Comparison of ENCODE assay signal across 1 cellular context in the genomic region with DNA sequence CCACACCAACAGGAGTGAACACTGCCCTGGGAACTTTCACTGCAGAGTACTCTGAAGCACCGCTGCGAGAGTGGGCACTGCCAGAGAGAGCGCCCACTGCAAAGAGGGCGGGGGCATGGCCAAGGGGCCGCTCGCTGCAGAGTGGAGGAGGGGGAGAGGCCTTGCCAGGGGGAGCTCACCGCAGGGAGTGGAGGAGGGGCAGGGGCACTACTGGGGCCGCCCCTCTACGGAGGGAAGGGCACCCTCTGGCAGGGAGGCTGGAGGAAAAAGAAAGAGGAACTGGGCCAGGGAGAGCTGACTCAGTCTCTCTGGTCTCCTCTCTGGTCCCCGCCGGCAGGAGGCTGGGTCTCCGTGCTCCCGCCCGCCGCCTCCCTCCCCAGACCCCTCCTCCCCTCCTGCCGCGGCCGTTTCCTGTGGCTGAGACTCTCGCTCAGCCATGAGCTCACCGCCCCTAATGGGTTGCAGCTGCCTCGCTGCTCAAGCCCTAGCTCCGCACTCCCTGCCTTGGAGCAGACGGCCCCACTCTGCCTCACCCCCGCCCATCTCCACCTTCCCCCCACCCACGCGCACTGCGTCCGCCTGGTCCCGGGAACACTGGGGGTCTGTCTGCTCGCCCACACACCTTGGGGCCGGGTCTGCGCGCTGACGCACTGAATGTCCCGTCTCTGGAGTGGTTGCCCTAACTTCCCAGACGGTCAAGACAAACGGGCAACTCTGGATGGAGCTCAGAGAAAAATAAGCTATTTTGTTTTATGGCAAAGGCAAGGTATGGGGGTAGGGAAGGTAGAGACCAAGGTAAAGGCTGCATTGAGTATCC.
TF ChIP-seq lines count a peak whose summit lies in the region.

No MANE protein-coding gene starts in this region.

TF ChIP-seq in H1, 55 proteins besides CTCF, POLR2A, EP300 and RAD21:
- TF ChIP-seq RFX5 (IDR thresholded peaks at IDR 0.05; ENCODE audit: borderline replicate concordance, low read depth, low read length): no peak
- TF ChIP-seq POLR2AphosphoS5 (IDR thresholded peaks at IDR 0.05; ENCODE audit: low read depth, low read length): peak; percentile 52; the same call in 1 of the 2 replicates
- peak; percentile 28; the same call in 1 of the 2 replicates for TF ChIP-seq TAF1 (IDR thresholded peaks at IDR 0.05; ENCODE audit: low read depth, low read length)
- TF ChIP-seq CTBP2 (IDR thresholded peaks at IDR 0.05; ENCODE audit: borderline replicate concordance, insufficient read depth, insufficient read length, low read length): peak; percentile 21
- peak; percentile 81; the same call in 1 of the 2 replicates for TF ChIP-seq RBBP5 (IDR thresholded peaks at IDR 0.05; ENCODE audit: borderline replicate concordance, low read depth, low read length)
- peak; percentile 8 for TF ChIP-seq KDM4A (IDR thresholded peaks at IDR 0.05; ENCODE audit: low read depth, low read length, severe bottlenecking)
- TF ChIP-seq, protein P1, sequence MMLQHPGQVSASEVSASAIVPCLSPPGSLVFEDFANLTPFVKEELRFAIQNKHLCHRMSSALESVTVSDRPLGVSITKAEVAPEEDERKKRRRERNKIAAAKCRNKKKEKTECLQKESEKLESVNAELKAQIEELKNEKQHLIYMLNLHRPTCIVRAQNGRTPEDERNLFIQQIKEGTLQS (IDR thresholded peaks at IDR 0.05; ENCODE audit: insufficient read depth, low read depth, low read length): no peak
